12 cellular contexts compared by ENCODE assay signal in the genomic region with DNA sequence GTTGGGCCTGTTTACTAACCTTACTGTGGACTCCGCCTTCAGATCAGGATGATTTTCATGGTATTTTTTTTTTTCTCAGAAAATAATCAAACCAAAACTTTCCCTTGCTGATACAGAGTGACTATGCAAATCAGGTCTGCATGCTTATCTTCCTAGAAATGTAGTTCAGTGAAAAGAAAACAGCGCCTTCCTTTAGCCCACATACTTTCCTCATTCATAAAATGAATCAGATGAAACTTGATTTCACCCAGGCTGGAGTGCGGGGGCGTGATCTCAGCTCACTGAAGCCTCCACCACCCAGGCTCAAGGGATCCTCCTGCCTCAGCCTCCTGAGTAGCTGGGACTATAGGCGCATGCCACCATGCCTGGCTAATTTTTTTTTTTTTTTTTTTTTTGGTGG. TPM values are rescaled to one million over a fixed set of nuclear protein-coding genes. Genes with fewer than 3 reads are reported as not detected.
DNase-seq lines count a peak whose midpoint lies in the region; ATAC-seq, FAIRE-seq and TF ChIP-seq lines count a peak whose summit lies in the region.
"Had no signal": no experiment of that assay in that cellular context is flagged by ENCODE, and none has a peak within 500 bp of the region (broad histone marks: within the 10 kb centered on the region; RNA-seq: fewer than 3 reads in every experiment).

No MANE protein-coding gene starts in this region.

- DNase-seq in GM20000 (ENCODE audit: low spot score), result peak; percentile 55
- DNase-seq in activated CD4-positive, alpha-beta T cell treated with anti-CD3 and anti-CD28 coated beads, Interleukin-2, amount 50 U/mL, for 48 hours, result peak; percentile 84 to 89
- DNase-seq in cardiac fibroblast (ENCODE audit: low read depth in 2 of 2), result peak; percentile 31 to 38
- DNase-seq in stimulated activated CD8-positive, alpha-beta memory T cell treated with anti-CD3 and anti-CD28 coated beads, Interleukin-12 subunit alpha, Interleukin-12 subunit beta, amount 100 ng/mL, for 24 hours (ENCODE audit: extremely low read depth), result peak; percentile 52
- DNase-seq in small intestine, result no peak
- DNase-seq in Karpas-422, result no peak
- DNase-seq in upper lobe of right lung, result no peak
- DNase-seq: left ventricle myocardium inferior, psoas muscle had no signal

- WGBS in small intestine, 3 donors, result 75 to 79% (median 76%) methylated on average over 5 of the region's 5 CpGs

- H3K9me3 ChIP-seq in small intestine (ENCODE audit: control insufficient read depth, low read depth), result no peaks in the 10 kb centered on the region
- no peaks in the 10 kb centered on the region for H3K9me3 ChIP-seq in Karpas-422 (ENCODE audit: low read length)
- no peaks in the 10 kb centered on the region for H3K9me3 ChIP-seq in upper lobe of right lung
- H3K9me3 ChIP-seq: left ventricle myocardium inferior, psoas muscle had no signal

- H3K27ac ChIP-seq in small intestine (ENCODE audit: low read depth in 1 of 2, low read length in 1 of 2) (no peak overlapping the region), Karpas-422 (ENCODE audit: low read length) (no peak overlapping the region), upper lobe of right lung (no peak overlapping the region)
- H3K27ac ChIP-seq: left ventricle myocardium inferior, psoas muscle, SK-N-MC had no signal

- H3K36me3 ChIP-seq in small intestine (ENCODE audit: control insufficient read depth in 2 of 2, insufficient read depth in 2 of 2, low read length in 2 of 2), result no peaks in the 10 kb centered on the region
- H3K36me3 ChIP-seq in Karpas-422 (ENCODE audit: insufficient read depth, low read length), result no peaks in the 10 kb centered on the region
- no peaks in the 10 kb centered on the region for H3K36me3 ChIP-seq in upper lobe of right lung
- H3K36me3 ChIP-seq: left ventricle myocardium inferior had no signal

- ATAC-seq in GM19463 (IDR thresholded peaks at IDR 0.05; ENCODE audit: unreplicated experiment) (no peak), upper lobe of right lung (no peak)
- ATAC-seq: psoas muscle had no signal

- no peaks in the 10 kb centered on the region for H3K27me3 ChIP-seq in small intestine (ENCODE audit: control insufficient read depth in 2 of 2, insufficient read depth in 2 of 2, low read length in 2 of 2)
- H3K27me3 ChIP-seq in Karpas-422 (ENCODE audit: low read length), result no peaks in the 10 kb centered on the region
- H3K27me3 ChIP-seq in upper lobe of right lung, result no peaks in the 10 kb centered on the region

- H3K4me1 ChIP-seq in small intestine (ENCODE audit: control insufficient read depth in 2 of 2, insufficient read depth in 1 of 2, low read depth in 1 of 2, low read length in 1 of 2), result peaks cover 0 to 8% of the 10 kb centered on the region in 2 donors
- H3K4me1 ChIP-seq in Karpas-422 (ENCODE audit: low read length), result no peaks in the 10 kb centered on the region
- H3K4me1 ChIP-seq in upper lobe of right lung, result peaks cover 51% of the 10 kb centered on the region

- intact Hi-C loops in upper lobe of right lung (cut with DNase I), result no loop called here

- no peak overlapping the region for H3K4me2 ChIP-seq in Karpas-422 (ENCODE audit: low read depth, low read length, poor library complexity, severe bottlenecking)

- H3K9ac ChIP-seq in Karpas-422 (ENCODE audit: low read length), result no peak overlapping the region

- H3K4me3 ChIP-seq in cardiac fibroblast (replicated peaks in 1 of 2; ENCODE audit: low read depth in 2 of 2, low read length in 2 of 2) (no peak overlapping the region), small intestine (ENCODE audit: low read depth in 1 of 2, low read length in 2 of 2) (no peak overlapping the region), Karpas-422 (ENCODE audit: low read length) (no peak overlapping the region), upper lobe of right lung (no peak overlapping the region)
- H3K4me3 ChIP-seq: left ventricle myocardium inferior, psoas muscle, SK-N-MC had no signal

- no peak overlapping the region for H2AFZ ChIP-seq in Karpas-422 (ENCODE audit: low read length)

- TF ChIP-seq CTCF in GM20000 (IDR thresholded peaks at IDR 0.05; ENCODE audit: extremely low read depth, missing control alignments) (no peak), cardiac fibroblast (IDR thresholded peaks at IDR 0.05; ENCODE audit: low read depth, low read length) (no peak), upper lobe of right lung (IDR thresholded peaks at IDR 0.05) (no peak)

- no peaks in the 10 kb centered on the region for H3K9me2 ChIP-seq in Karpas-422 (replicated peaks; ENCODE audit: insufficient read depth, low read length)

- H4K20me1 ChIP-seq in Karpas-422 (ENCODE audit: insufficient read depth, low read depth, low read length), result no peaks in the 10 kb centered on the region

- FAIRE-seq in small intestine (lab: Jason Lieb, UNC), result no peak
- FAIRE-seq: D721Med had no signal

- H3K79me2 ChIP-seq in Karpas-422 (ENCODE audit: low read length), result no peaks in the 10 kb centered on the region

RNA-seq across cellular contexts. Expression of gene ZNRF3, which starts 26.0 kb away (rescaled TPM):
- polyA plus RNA-seq in small intestine, result 1 to 10 TPM in 1 of 3 donors, under 1 TPM in 2; 0.22 to 7.7 (median 0.81) TPM
- total RNA-seq in Karpas-422 (2014; rRNA removed; shearing (Covaris generic); ENCODE audit: low replicate concordance), result 0.04 and 0.19 TPM in 2 replicates
- total RNA-seq in upper lobe of right lung, result 15.8 TPM

Comparison
In these comparisons a context has a peak if more than half of its experiments do, and no peak if none do; other contexts are left out.
1. DNase-seq: peak in GM20000 (single experiment), activated CD4-positive, alpha-beta T cell treated with anti-CD3 and anti-CD28 coated beads, Interleukin-2, amount 50 U/mL, for 48 hours (2 of 2), cardiac fibroblast (2 of 2) and stimulated activated CD8-positive, alpha-beta memory T cell treated with anti-CD3 and anti-CD28 coated beads, Interleukin-12 subunit alpha, Interleukin-12 subunit beta, amount 100 ng/mL, for 24 hours (single experiment); none in small intestine (single experiment), Karpas-422 (single experiment) and upper lobe of right lung (single experiment).
2. RNA of gene ZNRF3, which starts 26.0 kb away (total RNA-seq): 15.8 TPM in upper lobe of right lung (single experiment); 0.04 to 0.19 TPM in Karpas-422; every median in the first group is over 10 times any median in the second.